ENCODE assay signal across 14 cellular contexts in the genomic region with DNA sequence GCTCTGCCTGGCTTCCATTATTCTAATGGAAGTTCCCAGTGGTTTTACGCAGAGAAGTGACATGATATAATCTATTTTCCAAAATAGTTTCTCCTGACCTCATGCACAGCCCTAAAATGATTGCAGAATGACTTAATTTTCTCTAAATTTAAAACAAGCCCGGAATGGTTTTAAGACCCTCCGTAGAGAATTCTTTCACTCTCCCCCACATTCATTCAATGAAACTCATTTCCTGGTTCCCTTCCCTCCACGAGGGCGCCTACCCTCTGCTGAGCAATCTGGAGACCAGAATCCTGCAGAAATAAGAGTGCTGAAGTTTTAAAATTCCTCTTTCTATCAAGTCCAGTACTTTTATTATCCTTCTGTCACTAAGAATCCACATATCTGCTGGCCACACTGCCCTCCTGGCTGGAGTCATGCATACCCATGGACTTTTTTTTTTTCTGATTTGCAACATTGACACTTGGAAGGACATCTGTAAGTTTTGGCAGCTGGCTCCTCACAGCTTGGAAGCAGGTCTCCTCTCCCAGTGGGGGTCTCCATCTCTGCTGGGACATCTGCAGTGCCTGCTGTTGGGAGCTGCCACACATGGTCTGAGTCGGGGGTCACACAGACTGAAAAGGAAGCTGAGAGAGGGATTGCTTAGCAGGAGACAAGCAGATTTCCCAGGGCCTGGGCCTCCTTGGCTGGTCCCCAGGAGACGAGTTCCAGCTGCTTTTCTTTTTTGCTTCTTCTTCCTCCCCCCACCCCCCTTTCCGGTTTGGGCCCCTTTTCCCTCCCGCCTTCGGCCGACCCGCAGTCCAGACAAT.
DNase-seq lines count a peak whose midpoint lies in the region; ATAC-seq, FAIRE-seq and TF ChIP-seq lines count a peak whose summit lies in the region.
"Had no signal": no experiment of that assay in that cellular context is flagged by ENCODE, and none has a peak within 500 bp of the region (broad histone marks: within the 10 kb centered on the region; RNA-seq: fewer than 3 reads in every experiment).

No MANE protein-coding gene starts in this region.

- H3K4me2 ChIP-seq in osteoblast (ENCODE audit: insufficient read depth, low read length): peak overlapping the region; percentile 20

- peaks cover 18% of the 10 kb centered on the region for H3K4me1 ChIP-seq in osteoblast (ENCODE audit: insufficient read depth, low read length)

- H3K9me3 ChIP-seq in osteoblast (ENCODE audit: low read depth, low read length): no peaks in the 10 kb centered on the region

- H3K27ac ChIP-seq in osteoblast (ENCODE audit: low read depth, low read length): peak overlapping the region; percentile 47
- H3K27ac ChIP-seq: VCaP had no signal

- H3K27me3 ChIP-seq in osteoblast (ENCODE audit: insufficient read depth, low read length): no peaks in the 10 kb centered on the region

- ATAC-seq in SK-N-SH treated with all-trans-retinoic acid at 6 μM for 48 hours (peak; percentile 66), Right ventricle myocardium superior (ENCODE audit: poor library complexity) (peak; percentile 75)
- no peak for ATAC-seq in naive thymus-derived CD8-positive, alpha-beta T cell
- ATAC-seq: activated T-cell treated with anti-CD3 and anti-CD28 coated beads, Interleukin-2, amount 50 U/mL, for 4 hours had no signal

- H3K4me3 ChIP-seq in osteoblast (ENCODE audit: insufficient read depth, low read length): no peak overlapping the region
- H3K4me3 ChIP-seq: lung had no signal

- intact Hi-C loops in Right ventricle myocardium superior (cut with DNase I): no loop called here

- FAIRE-seq in frontal cortex (lab: Jason Lieb, UNC): no peak

- no peak for TF ChIP-seq CTCF in osteoblast (IDR thresholded peaks at IDR 0.05; ENCODE audit: extremely low read depth, low read depth, low read length)
- no peak for TF ChIP-seq CTCF in GM10248 (IDR thresholded peaks at IDR 0.05; ENCODE audit: control extremely low read depth, extremely low read depth, low read depth, missing control alignments)

- peaks cover 0 to 20% (median 4%) of the 10 kb centered on the region in 3 donors for H3K36me3 Mint-ChIP-seq in naive thymus-derived CD8-positive, alpha-beta T cell

- CTCF ChIA-PET in GM10248 (lab: Yijun Ruan, JAX): interaction anchor here (0.9 to 1.6 kb wide), 3 partner anchors 10 to 391 kb away, joined by 3 to 4 read pairs (median 3); no protein-coding TSS in a partner anchor

- no peaks in the 10 kb centered on the region for H3K4me1 Mint-ChIP-seq in naive thymus-derived CD8-positive, alpha-beta T cell
- H3K4me1 Mint-ChIP-seq: central memory CD8-positive, alpha-beta T cell had no signal

- H3K27me3 Mint-ChIP-seq in naive thymus-derived CD8-positive, alpha-beta T cell: peaks cover 0 to 3% (median 1%) of the 10 kb centered on the region in 5 donors

- H3K9me3 Mint-ChIP-seq in naive thymus-derived CD8-positive, alpha-beta T cell: peaks cover 2 to 41% (median 19%) of the 10 kb centered on the region in 9 donors

- peak overlapping the region; percentile 67 for H2AFZ ChIP-seq in osteoblast (ENCODE audit: low read length)

- H4K20me1 ChIP-seq in osteoblast (ENCODE audit: insufficient read depth, low read length): no peaks in the 10 kb centered on the region

- POLR2A ChIA-PET in GM10248 (lab: Yijun Ruan, JAX): interaction anchor here (0.7 kb wide), 1 partner anchor 38 kb away, joined by 9 read pairs; no protein-coding TSS in a partner anchor
- POLR2A ChIA-PET in naive thymus-derived CD8-positive, alpha-beta T cell (lab: Charles Lee): no interaction called here

- no peaks in the 10 kb centered on the region for H3K79me2 ChIP-seq in osteoblast (ENCODE audit: insufficient read depth, low read length)

- H3K4me3 Mint-ChIP-seq in naive thymus-derived CD8-positive, alpha-beta T cell: no peak overlapping the region
- H3K4me3 Mint-ChIP-seq: activated T-cell treated with anti-CD3 and anti-CD28 coated beads, Interleukin-2, amount 50 U/mL, for 4 hours; central memory CD8-positive, alpha-beta T cell had no signal

- peak; percentile 48 for DNase-seq in AG20443 (ENCODE audit: low spot score)
- peak; percentile 48 for DNase-seq in Right ventricle myocardium superior
- DNase-seq in osteoblast (ENCODE audit: insufficient read length, low spot score, missing footprints): peak; percentile 55
- no peak for DNase-seq in GM10248 (ENCODE audit: extremely low spot score)
- DNase-seq in naive thymus-derived CD8-positive, alpha-beta T cell: no peak
- no peak for DNase-seq in MV-4-11 (lab: John Stamatoyannopoulos, UW)
- DNase-seq in frontal cortex (ENCODE audit: low spot score in 2 of 2): no peak
- DNase-seq: activated T-cell treated with anti-CD3 and anti-CD28 coated beads, Interleukin-2, amount 50 U/mL, for 4 hours; AML-193; MM.1S had no signal

- H3K27ac Mint-ChIP-seq in naive thymus-derived CD8-positive, alpha-beta T cell: peak overlapping the region in 1 of 10 donors; percentile 65

- no peaks in the 10 kb centered on the region for H3K36me3 ChIP-seq in osteoblast (ENCODE audit: insufficient read depth, low read length)

TF ChIP-seq in SK-N-SH treated with all-trans-retinoic acid at 6 μM for 48 hours, 23 proteins besides CTCF, POLR2A, EP300 and RAD21:
- TF ChIP-seq ZNF70 (CRISPR knock-in tag; IDR thresholded peaks at IDR 0.05) (no peak), ZNF8 (CRISPR knock-in tag; IDR thresholded peaks at IDR 0.05) (no peak)

Comparison
In these comparisons a context has a peak if more than half of its experiments do, and no peak if none do; other contexts are left out.
1. DNase-seq: peak in AG20443 (single experiment), Right ventricle myocardium superior (single experiment) and osteoblast (single experiment); none in GM10248 (single experiment), naive thymus-derived CD8-positive, alpha-beta T cell (0 of 10), MV-4-11 (single experiment) and frontal cortex (0 of 2).
2. ATAC-seq: peak in SK-N-SH treated with all-trans-retinoic acid at 6 μM for 48 hours (single experiment) and Right ventricle myocardium superior (single experiment); none in naive thymus-derived CD8-positive, alpha-beta T cell (0 of 2).